Comparison of ENCODE assay signal across 5 cellular contexts in genomic region chr4:44167766-44168165, GRCh38.
A peak's percentile ranks its signal among the peaks of the same experiment; 100 is the strongest.
DNase-seq lines count a peak whose midpoint lies in the region; ATAC-seq, FAIRE-seq and TF ChIP-seq lines count a peak whose summit lies in the region.
"Not testable (repeated sequence)": the region's sequence is repeated elsewhere in the genome, so short reads cannot be mapped to it uniquely, and the experiment has no call there.

No MANE protein-coding gene starts in this region.

- intact Hi-C loops in kidney (cut with DNase I); lower lobe of right lung (cut with DNase I); spleen (cut with DNase I; ENCODE audit: low total_unique reads); aorta (cut with DNase I): not testable (repeated sequence)

- H3K36me3 Mint-ChIP-seq in glutamatergic neuron (ENCODE audit: unreplicated experiment) = not testable (repeated sequence)

- not testable (repeated sequence) for TF ChIP-seq CTCF in glutamatergic neuron (IDR thresholded peaks at IDR 0.05; ENCODE audit: partially characterized antibody, unreplicated experiment); kidney (IDR thresholded peaks at IDR 0.05; ENCODE audit: borderline replicate concordance, extremely low read depth, insufficient read depth); lower lobe of right lung (IDR thresholded peaks at IDR 0.05); spleen (IDR thresholded peaks at IDR 0.05 in 8 of 11, conservative IDR thresholded peaks at IDR 0.05 in 3 of 11)

- H3K9me3 Mint-ChIP-seq in glutamatergic neuron (ENCODE audit: unreplicated experiment) = not testable (repeated sequence)

- H3K27me3 Mint-ChIP-seq in glutamatergic neuron (ENCODE audit: unreplicated experiment) = not testable (repeated sequence)

- H3K27me3 ChIP-seq in lower lobe of right lung (ENCODE audit: low read depth); spleen (replicated peaks in 1 of 7); aorta (ENCODE audit: control insufficient read depth in 1 of 2, insufficient read depth in 2 of 2, low read length in 1 of 2): not testable (repeated sequence)

- DNase-seq in glutamatergic neuron (peak; percentile 20), kidney (peak; percentile 64), lower lobe of right lung (peak; percentile 12), spleen (peak; percentile 42), aorta (peak; percentile 29 to 44)

- not testable (repeated sequence) for TF ChIP-seq POLR2A in spleen (IDR thresholded peaks at IDR 0.05)

- not testable (repeated sequence) for H3K9ac ChIP-seq in kidney (ENCODE audit: low read length in 2 of 2)

- H3K9me3 ChIP-seq in kidney (ENCODE audit: control insufficient read depth in 1 of 2, low read length in 2 of 2); lower lobe of right lung; aorta (ENCODE audit: control insufficient read depth, low read length): not testable (repeated sequence)
- H3K9me3 ChIP-seq in spleen = peaks cover 0 to 17% (median 5%) of the 10 kb centered on the region in 8 donors

- H3K27ac Mint-ChIP-seq in glutamatergic neuron (ENCODE audit: unreplicated experiment) = not testable (repeated sequence)

- not testable (repeated sequence) for FAIRE-seq in kidney (lab: Jason Lieb, UNC)

- not testable (repeated sequence) for H3K27ac ChIP-seq in kidney (ENCODE audit: low read depth in 2 of 2, low read length in 2 of 2); lower lobe of right lung; spleen; aorta (ENCODE audit: low read depth in 1 of 2, low read length in 2 of 2)

- not testable (repeated sequence) for H3K36me3 ChIP-seq in kidney (ENCODE audit: control insufficient read depth in 1 of 2, insufficient read depth in 2 of 2, low read length in 2 of 2); lower lobe of right lung; spleen; aorta (ENCODE audit: control insufficient read depth in 1 of 2, insufficient read depth in 2 of 2, low read length in 1 of 2)

- H3K4me3 Mint-ChIP-seq in glutamatergic neuron (ENCODE audit: unreplicated experiment) = not testable (repeated sequence)

- not testable (repeated sequence) for H3K4me1 ChIP-seq in kidney (ENCODE audit: control insufficient read depth in 1 of 2, insufficient read depth in 1 of 2, low read depth in 1 of 2, low read length in 2 of 2); lower lobe of right lung; spleen; aorta (ENCODE audit: control insufficient read depth in 1 of 2, insufficient read depth in 2 of 2, low read length in 2 of 2)

- not testable (repeated sequence) for H3K4me1 Mint-ChIP-seq in glutamatergic neuron (ENCODE audit: low read depth, unreplicated experiment)

- not testable (repeated sequence) for H3K4me3 ChIP-seq in kidney (ENCODE audit: low read length in 2 of 2); lower lobe of right lung; spleen; aorta (ENCODE audit: low read length in 2 of 2)

- not testable (repeated sequence) for ATAC-seq in lower lobe of right lung; aorta (ENCODE audit: low FRiP score)

- 93 to 98% (median 96%) methylated on average over 11 to 27 of the region's 27 CpGs for WGBS in spleen, 5 donors
- 95 to 96% methylated on average over 21 to 27 of the region's 27 CpGs for WGBS in aorta, 2 donors

Comparison
In these comparisons a context has a peak if more than half of its experiments do, and no peak if none do; other contexts are left out.
1. DNase-seq: peak in every context shown above with its lines; median percentile 64 in kidney; 42 in spleen; 36 in aorta; 20 in glutamatergic neuron; 12 in lower lobe of right lung.